In the genomic region with DNA sequence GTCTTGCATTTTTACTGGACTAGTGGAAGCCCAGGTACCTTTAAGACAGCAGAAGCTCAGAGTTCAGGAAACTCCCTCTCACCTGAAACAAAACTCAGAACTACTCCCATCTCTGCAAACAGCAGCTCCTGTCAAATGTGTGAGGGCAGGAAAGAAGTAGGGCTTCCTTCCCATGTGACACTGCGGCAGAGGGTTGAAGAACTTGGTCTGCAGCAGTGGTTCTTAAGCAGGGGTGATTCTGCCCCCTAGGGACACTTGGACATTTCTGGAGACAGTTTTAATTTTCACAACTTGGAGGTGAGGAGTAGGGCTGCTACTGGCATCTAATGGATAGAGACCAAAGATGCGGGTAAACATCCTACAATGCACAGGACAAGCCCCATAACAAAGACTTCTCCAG, we compare ENCODE assay signal across 12 cellular contexts.
DNase-seq lines count a peak whose midpoint lies in the region; ATAC-seq, FAIRE-seq and TF ChIP-seq lines count a peak whose summit lies in the region.
"Had no signal": no experiment of that assay in that cellular context is flagged by ENCODE, and none has a peak within 500 bp of the region (broad histone marks: within the 10 kb centered on the region; RNA-seq: fewer than 3 reads in every experiment).

No MANE protein-coding gene starts in this region.

- CTCF ChIA-PET in endothelial cell of umbilical vein (lab: Charles Lee) = interaction anchor here (0.7 to 6.2 kb wide), 18 partner anchors 8 to 757 kb away, joined by 3 to 97 read pairs (median 5); no protein-coding TSS in a partner anchor

- H2AFZ ChIP-seq in endothelial cell of umbilical vein (ENCODE audit: low read depth, low read length) = no peak overlapping the region

- H3K36me3 ChIP-seq in endothelial cell of umbilical vein (ENCODE audit: control insufficient read depth in 2 of 2, extremely low read depth in 1 of 2, insufficient read depth in 2 of 2, low read length in 2 of 2) = no peaks in the 10 kb centered on the region

- no peaks in the 10 kb centered on the region for H3K27me3 ChIP-seq in endothelial cell of umbilical vein (ENCODE audit: control insufficient read depth in 2 of 2, insufficient read depth in 2 of 2, low read length in 2 of 2)

- no peaks in the 10 kb centered on the region for H4K20me1 ChIP-seq in endothelial cell of umbilical vein (replicated peaks; ENCODE audit: control insufficient read depth, extremely low read depth, insufficient read depth, low read length)

- H3K27ac ChIP-seq in endothelial cell of umbilical vein (ENCODE audit: insufficient read depth, low read depth, low read length) = no peak overlapping the region

- no peaks in the 10 kb centered on the region for H3K9me3 ChIP-seq in endothelial cell of umbilical vein (replicated peaks; ENCODE audit: control insufficient read depth, insufficient read depth, low read length)

- H3K4me3 ChIP-seq in AG09309 (ENCODE audit: control insufficient read depth, low read depth, low read length) (no peak overlapping the region), LNCaP clone FGC (ENCODE audit: low read depth, low read length) (no peak overlapping the region), endothelial cell of umbilical vein (replicated peaks in 1 of 3; ENCODE audit: insufficient read depth in 1 of 3, low read depth in 1 of 3, low read length in 3 of 3) (no peak overlapping the region)

- BruUV-seq in endothelial cell of umbilical vein (replicated peaks; lab: Mats Ljungman, UMichigan) = no TSS peak

- dilution Hi-C loops in endothelial cell of umbilical vein (cut with MboI; ENCODE audit: extremely low pct_ligation_motif_present, low sequenced_read_pairs) = loop anchor here (25.0 kb wide), 1 partner anchor 117 kb away; no protein-coding TSS in a partner anchor

- H3K9me1 ChIP-seq in endothelial cell of umbilical vein (replicated peaks; ENCODE audit: control insufficient read depth, extremely low read depth, insufficient read depth, low read length) = no peaks in the 10 kb centered on the region

- peak; percentile 39 for TF ChIP-seq CTCF in AG09309 (IDR thresholded peaks at IDR 0.05; ENCODE audit: control insufficient read depth, insufficient read depth, low read depth, low read length, missing control alignments)
- peak; percentile 22; the same call in 1 of the 2 replicates for TF ChIP-seq CTCF in LNCaP clone FGC (IDR thresholded peaks at IDR 0.05; ENCODE audit: control insufficient read depth, extremely low read depth, insufficient read depth)
- peak; percentile 23 to 42 for TF ChIP-seq CTCF in endothelial cell of umbilical vein (IDR thresholded peaks at IDR 0.05; ENCODE audit: extremely low read depth in 1 of 2, insufficient read depth in 1 of 2, low read depth in 1 of 2, low read length in 2 of 2)

- DNase-seq in AG09309 (ENCODE audit: low read depth) = peak; percentile 1
- no peak for DNase-seq in LNCaP clone FGC (ENCODE audit: low read depth)
- DNase-seq in endothelial cell of umbilical vein (ENCODE audit: low read depth, low spot score) = peak; percentile 55
- no peak for DNase-seq in HPDE6-E6E7 (ENCODE audit: extremely low spot score)
- no peak for DNase-seq in occipital lobe (lab: John Stamatoyannopoulos, UW)
- DNase-seq in SKM-1 treated with dmso at 0.1 percent for 144 hours (lab: John Stamatoyannopoulos, UW; ENCODE audit: unreplicated experiment) = no peak
- DNase-seq in Right ventricle myocardium superior = no peak
- DNase-seq: activated naive CD8-positive, alpha-beta T cell treated with anti-CD3 and anti-CD28 coated beads, Interleukin-2, amount 50 U/mL, for 24 hours; NCI-H1092; substantia nigra; T-helper 17 cell had no signal

- H3K9ac ChIP-seq in endothelial cell of umbilical vein (replicated peaks; ENCODE audit: extremely low read depth, insufficient read depth, low read length) = no peak overlapping the region

- no peak overlapping the region for H3K4me2 ChIP-seq in endothelial cell of umbilical vein (ENCODE audit: insufficient read depth, low read length)

- POLR2A ChIA-PET in endothelial cell of umbilical vein (lab: Charles Lee) = no interaction called here

- FAIRE-seq in endothelial cell of umbilical vein (lab: Jason Lieb, UNC) = peak; percentile 28

- ATAC-seq in GM21529 (IDR thresholded peaks at IDR 0.05; ENCODE audit: unreplicated experiment) (peak; percentile 36), Right ventricle myocardium superior (ENCODE audit: poor library complexity) (no peak)
- ATAC-seq: activated naive CD8-positive, alpha-beta T cell treated with anti-CD3 and anti-CD28 coated beads, Interleukin-2, amount 50 U/mL, for 24 hours; T-helper 17 cell had no signal

- intact Hi-C loops in endothelial cell of umbilical vein (cut with micrococcal nuclease) (loop anchor here (1.0 to 5.0 kb wide), 2 partner anchors 52 to 102 kb away; no protein-coding TSS in a partner anchor), Right ventricle myocardium superior (cut with DNase I) (no loop called here)

- H3K4me1 ChIP-seq in endothelial cell of umbilical vein (ENCODE audit: control insufficient read depth, extremely low read depth, insufficient read depth, low read length) = peaks cover 2% of the 10 kb centered on the region

- no peaks in the 10 kb centered on the region for H3K79me2 ChIP-seq in endothelial cell of umbilical vein (ENCODE audit: control insufficient read depth, insufficient read depth, low read length)

- no peak for TF ChIP-seq POLR2A in endothelial cell of umbilical vein (IDR thresholded peaks at IDR 0.05; ENCODE audit: low read depth, low read length)

TF ChIP-seq in endothelial cell of umbilical vein, 7 proteins besides CTCF, POLR2A, EP300 and RAD21:
- TF ChIP-seq GATA2 (IDR thresholded peaks at IDR 0.05; ENCODE audit: insufficient read depth, insufficient read length, low read depth, low read length) (no peak), MYC (IDR thresholded peaks at IDR 0.05; ENCODE audit: low read depth, low read length) (no peak)

Comparison
In these comparisons a context has a peak if more than half of its experiments do, and no peak if none do; other contexts are left out.
1. DNase-seq: peak in AG09309 (single experiment) and endothelial cell of umbilical vein (single experiment); none in LNCaP clone FGC (single experiment), HPDE6-E6E7 (single experiment), occipital lobe (single experiment), SKM-1 treated with dmso at 0.1 percent for 144 hours (single experiment) and Right ventricle myocardium superior (single experiment).
2. Peak in every context shown above with its lines, with median percentiles within 50 percentile points of each other: CTCF ChIP-seq.